20 cellular contexts compared by ENCODE assay signal in the genomic region with DNA sequence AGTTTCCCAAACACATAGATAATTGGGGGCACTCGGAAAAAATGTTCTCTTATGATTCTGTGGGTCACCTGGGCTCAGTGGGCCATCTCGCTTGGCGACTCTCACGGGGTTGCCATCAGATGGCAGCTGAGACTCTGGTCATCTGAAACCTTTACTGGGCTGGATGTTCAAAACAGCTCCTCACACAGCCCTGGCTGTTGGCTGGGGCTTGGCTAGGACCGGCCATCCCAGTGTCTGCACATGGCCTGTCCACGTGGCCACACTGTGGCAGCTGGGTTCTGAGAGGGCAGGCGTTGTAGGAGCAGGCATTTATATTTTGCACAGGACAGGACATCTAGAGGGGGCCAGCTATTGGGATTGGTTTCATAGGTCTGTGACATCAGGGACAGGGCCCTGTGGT. TPM values are rescaled to one million over a fixed set of nuclear protein-coding genes. Genes with fewer than 3 reads are reported as not detected.
A peak's percentile ranks its signal among the peaks of the same experiment; 100 is the strongest.
DNase-seq lines count a peak whose midpoint lies in the region; ATAC-seq and TF ChIP-seq lines count a peak whose summit lies in the region.
"Had no signal": no experiment of that assay in that cellular context is flagged by ENCODE, and none has a peak within 500 bp of the region (broad histone marks: within the 10 kb centered on the region; RNA-seq: fewer than 3 reads in every experiment).

No MANE protein-coding gene starts in this region.

- H3K4me1 Mint-ChIP-seq in activated naive CD8-positive, alpha-beta T cell treated with anti-CD3 and anti-CD28 coated beads, Interleukin-2, amount 10 ng/mL, durations not matched to agents 7 days and 5 days: peaks cover 26% of the 10 kb centered on the region
- H3K4me1 Mint-ChIP-seq in activated naive CD8-positive, alpha-beta T cell treated with anti-CD3 and anti-CD28 coated beads, Interleukin-2, amount 50 U/mL, for 24 hours: no peaks in the 10 kb centered on the region
- H3K4me1 Mint-ChIP-seq: CD4-positive, alpha-beta memory T cell; GM23338 had no signal

- POLR2A ChIA-PET in activated naive CD8-positive, alpha-beta T cell treated with anti-CD3 and anti-CD28 coated beads, Interleukin-2, amount 10 ng/mL, durations not matched to agents 7 days and 5 days (lab: Charles Lee): interaction anchor here (0.6 kb wide), 1 partner anchor 20 kb away, joined by 3 read pairs; the partner anchor contains the start of gene FUZ

- no peak for TF ChIP-seq CTCF in osteoblast (IDR thresholded peaks at IDR 0.05; ENCODE audit: extremely low read depth, low read depth, low read length)

- peak overlapping the region; percentile 60 to 86 (median 77) for H3K9ac ChIP-seq in skeletal muscle tissue (ENCODE audit: low read depth in 1 of 3, low read length in 3 of 3)

- no peak overlapping the region for H3K4me3 Mint-ChIP-seq in activated naive CD8-positive, alpha-beta T cell treated with anti-CD3 and anti-CD28 coated beads, Interleukin-2, amount 10 ng/mL, durations not matched to agents 7 days and 5 days
- H3K4me3 Mint-ChIP-seq in activated naive CD8-positive, alpha-beta T cell treated with anti-CD3 and anti-CD28 coated beads, Interleukin-2, amount 50 U/mL, for 24 hours: no peak overlapping the region
- H3K4me3 Mint-ChIP-seq: CD4-positive, alpha-beta memory T cell; GM23338; HFFc6 had no signal

- H3K27ac ChIP-seq in osteoblast (ENCODE audit: low read depth, low read length): no peak overlapping the region
- peak overlapping the region; percentile 96 for H3K27ac ChIP-seq in skeletal muscle tissue (ENCODE audit: low read depth, low read length)
- H3K27ac ChIP-seq: A549 had no signal

- H3K36me3 ChIP-seq in osteoblast (ENCODE audit: insufficient read depth, low read length): peaks cover 42% of the 10 kb centered on the region
- peaks cover 52 to 59% (median 54%) of the 10 kb centered on the region in 3 donors for H3K36me3 ChIP-seq in skeletal muscle tissue (ENCODE audit: control insufficient read depth in 3 of 3, insufficient read depth in 3 of 3, low read length in 3 of 3)

- no peak for ATAC-seq in activated naive CD8-positive, alpha-beta T cell treated with anti-CD3 and anti-CD28 coated beads, Interleukin-2, amount 10 ng/mL, durations not matched to agents 7 days and 5 days (ENCODE audit: low read depth)
- no peak for ATAC-seq in activated naive CD8-positive, alpha-beta T cell treated with anti-CD3 and anti-CD28 coated beads, Interleukin-2, amount 50 U/mL, for 24 hours
- ATAC-seq: A549, GM23338 had no signal

- H3K9me3 ChIP-seq in osteoblast (ENCODE audit: low read depth, low read length) (no peaks in the 10 kb centered on the region), skeletal muscle tissue (ENCODE audit: control insufficient read depth in 3 of 3, low read length in 3 of 3) (no peaks in the 10 kb centered on the region)
- H3K9me3 ChIP-seq: A549, HAP-1 had no signal

- no peaks in the 10 kb centered on the region for H3K9me3 Mint-ChIP-seq in activated naive CD8-positive, alpha-beta T cell treated with anti-CD3 and anti-CD28 coated beads, Interleukin-2, amount 10 ng/mL, durations not matched to agents 7 days and 5 days
- H3K9me3 Mint-ChIP-seq in activated naive CD8-positive, alpha-beta T cell treated with anti-CD3 and anti-CD28 coated beads, Interleukin-2, amount 50 U/mL, for 24 hours: no peaks in the 10 kb centered on the region
- H3K9me3 Mint-ChIP-seq: GM23338, HFFc6 had no signal

- no peaks in the 10 kb centered on the region for H3K27me3 ChIP-seq in osteoblast (ENCODE audit: insufficient read depth, low read length)
- H3K27me3 ChIP-seq in skeletal muscle tissue (ENCODE audit: control insufficient read depth in 3 of 3, insufficient read depth in 3 of 3, low read length in 3 of 3): no peaks in the 10 kb centered on the region

- H2AFZ ChIP-seq in osteoblast (ENCODE audit: low read length): no peak overlapping the region
- H2AFZ ChIP-seq: GM23338 had no signal

- no peak for DNase-seq in activated naive CD8-positive, alpha-beta T cell treated with anti-CD3 and anti-CD28 coated beads, Interleukin-2, amount 10 ng/mL, durations not matched to agents 7 days and 5 days
- DNase-seq in activated naive CD8-positive, alpha-beta T cell treated with anti-CD3 and anti-CD28 coated beads, Interleukin-2, amount 50 U/mL, for 24 hours: no peak
- peak; percentile 67 for DNase-seq in myocyte (ENCODE audit: low read depth)
- DNase-seq in osteoblast (ENCODE audit: insufficient read length, low spot score, missing footprints): peak; percentile 47
- no peak for DNase-seq in dermis blood vessel endothelial cell
- no peak for DNase-seq in activated CD4-positive, alpha-beta T cell treated with anti-CD3 and anti-CD28 coated beads, Interleukin-2, amount 50 U/mL, for 4 hours
- DNase-seq in activated naive CD4-positive, alpha-beta T cell (lab: John Stamatoyannopoulos, UW): no peak
- DNase-seq: 8988T; ACHN; C1 segment of cervical spinal cord; Calu3; CD4-positive, alpha-beta memory T cell; COR-L47; DMS53; DMS79 treated with DMSO at 0.1 percent for 48 hours; HFFc6 had no signal

- peaks cover 16% of the 10 kb centered on the region for H3K36me3 Mint-ChIP-seq in activated naive CD8-positive, alpha-beta T cell treated with anti-CD3 and anti-CD28 coated beads, Interleukin-2, amount 10 ng/mL, durations not matched to agents 7 days and 5 days
- peaks cover 13% of the 10 kb centered on the region for H3K36me3 Mint-ChIP-seq in activated naive CD8-positive, alpha-beta T cell treated with anti-CD3 and anti-CD28 coated beads, Interleukin-2, amount 50 U/mL, for 24 hours (ENCODE audit: low read depth)

- H3K4me3 ChIP-seq in osteoblast (ENCODE audit: insufficient read depth, low read length) (no peak overlapping the region), skeletal muscle tissue (ENCODE audit: low read length in 3 of 3) (no peak overlapping the region)
- H3K4me3 ChIP-seq: A549, GM23338, HAP-1 had no signal

- peaks cover 10% of the 10 kb centered on the region for H3K4me1 ChIP-seq in osteoblast (ENCODE audit: insufficient read depth, low read length)
- H3K4me1 ChIP-seq in skeletal muscle tissue (ENCODE audit: control insufficient read depth in 3 of 3, insufficient read depth in 3 of 3, low read length in 3 of 3): peaks cover 27 to 51% (median 39%) of the 10 kb centered on the region in 3 donors
- H3K4me1 ChIP-seq: A549, HAP-1 had no signal

- H3K79me2 ChIP-seq in osteoblast (ENCODE audit: insufficient read depth, low read length): no peaks in the 10 kb centered on the region

- peaks cover 4% of the 10 kb centered on the region for H4K20me1 ChIP-seq in osteoblast (ENCODE audit: insufficient read depth, low read length)

- no peak overlapping the region for H3K4me2 ChIP-seq in osteoblast (ENCODE audit: insufficient read depth, low read length)
- H3K4me2 ChIP-seq: A549, GM23338 had no signal

- H3K27ac Mint-ChIP-seq in activated naive CD8-positive, alpha-beta T cell treated with anti-CD3 and anti-CD28 coated beads, Interleukin-2, amount 10 ng/mL, durations not matched to agents 7 days and 5 days: peak overlapping the region; percentile 61
- no peak overlapping the region for H3K27ac Mint-ChIP-seq in activated naive CD8-positive, alpha-beta T cell treated with anti-CD3 and anti-CD28 coated beads, Interleukin-2, amount 50 U/mL, for 24 hours
- H3K27ac Mint-ChIP-seq: GM23338, HFFc6 had no signal

- H3K27me3 Mint-ChIP-seq in activated naive CD8-positive, alpha-beta T cell treated with anti-CD3 and anti-CD28 coated beads, Interleukin-2, amount 10 ng/mL, durations not matched to agents 7 days and 5 days: no peaks in the 10 kb centered on the region
- H3K27me3 Mint-ChIP-seq in activated naive CD8-positive, alpha-beta T cell treated with anti-CD3 and anti-CD28 coated beads, Interleukin-2, amount 50 U/mL, for 24 hours: no peaks in the 10 kb centered on the region
- H3K27me3 Mint-ChIP-seq: CD4-positive, alpha-beta memory T cell had no signal

RNA-seq across cellular contexts. Expression of gene MED25, which starts 15.5 kb away (rescaled TPM):
- total RNA-seq in activated naive CD8-positive, alpha-beta T cell treated with anti-CD3 and anti-CD28 coated beads, Interleukin-2, amount 10 ng/mL, durations not matched to agents 7 days and 5 days: 10 to 100 TPM; 60.4 to 66.3 TPM
- 22.7 and 40.1 TPM in 2 replicates for total RNA-seq in myocyte
- 33.8 TPM for polyA plus RNA-seq in myocyte (2012)
- 19.5 and 20.9 TPM in 2 replicates for total RNA-seq in osteoblast
- 11.0 TPM for total RNA-seq in skeletal muscle tissue
- total RNA-seq in dermis blood vessel endothelial cell: 13.4 and 34.4 TPM in 2 replicates

RNA-seq across cellular contexts. Expression of gene PTOV1, which starts 17.4 kb away (rescaled TPM):
- 100 to 1,000 TPM in 1 of 2 experiments, 10 to 100 TPM in 1; 99.7 to 102 TPM for total RNA-seq in activated naive CD8-positive, alpha-beta T cell treated with anti-CD3 and anti-CD28 coated beads, Interleukin-2, amount 10 ng/mL, durations not matched to agents 7 days and 5 days
- total RNA-seq in myocyte (161 and 176 TPM in 2 replicates), osteoblast (39.4 and 43.3 TPM in 2 replicates), skeletal muscle tissue (63.7 TPM), dermis blood vessel endothelial cell (57.2 and 72.9 TPM in 2 replicates)
- 218 TPM for polyA plus RNA-seq in myocyte (2012)

RNA-seq across cellular contexts. Expression of gene FUZ, which starts 20.5 kb away (rescaled TPM):
- 10 to 100 TPM; 30.0 to 31.3 TPM for total RNA-seq in activated naive CD8-positive, alpha-beta T cell treated with anti-CD3 and anti-CD28 coated beads, Interleukin-2, amount 10 ng/mL, durations not matched to agents 7 days and 5 days
- total RNA-seq in myocyte (22.6 and 26.7 TPM in 2 replicates), osteoblast (18.6 and 29.7 TPM in 2 replicates), skeletal muscle tissue (12.5 TPM), dermis blood vessel endothelial cell (19.2 and 22.4 TPM in 2 replicates)
- polyA plus RNA-seq in myocyte (2012): 25.1 TPM

RNA-seq across cellular contexts. Expression of gene PNKP, which starts 33.8 kb away (rescaled TPM):
- 100 to 1,000 TPM; 144 to 160 TPM for total RNA-seq in activated naive CD8-positive, alpha-beta T cell treated with anti-CD3 and anti-CD28 coated beads, Interleukin-2, amount 10 ng/mL, durations not matched to agents 7 days and 5 days
- total RNA-seq in myocyte (31.1 and 38.2 TPM in 2 replicates), osteoblast (42.1 and 43.8 TPM in 2 replicates), skeletal muscle tissue (17.2 TPM), dermis blood vessel endothelial cell (44.3 and 60.4 TPM in 2 replicates)
- polyA plus RNA-seq in myocyte (2012): 40.7 TPM

RNA-seq across cellular contexts. Expression of gene AKT1S1, which starts 43.6 kb away (rescaled TPM):
- total RNA-seq in activated naive CD8-positive, alpha-beta T cell treated with anti-CD3 and anti-CD28 coated beads, Interleukin-2, amount 10 ng/mL, durations not matched to agents 7 days and 5 days: 10 to 100 TPM; 17.3 to 19.9 TPM
- total RNA-seq in myocyte: 25.0 and 25.5 TPM in 2 replicates
- 82.8 TPM for polyA plus RNA-seq in myocyte (2012)
- 13.3 and 13.4 TPM in 2 replicates for total RNA-seq in osteoblast
- total RNA-seq in skeletal muscle tissue: 3.1 TPM
- total RNA-seq in dermis blood vessel endothelial cell: 9.9 and 13.0 TPM in 2 replicates

Comparison
In these comparisons a context has a peak if more than half of its experiments do, and no peak if none do; other contexts are left out.
1. DNase-seq: peak in myocyte (single experiment) and osteoblast (single experiment); none in activated naive CD8-positive, alpha-beta T cell treated with anti-CD3 and anti-CD28 coated beads, Interleukin-2, amount 10 ng/mL, durations not matched to agents 7 days and 5 days (single experiment), activated naive CD8-positive, alpha-beta T cell treated with anti-CD3 and anti-CD28 coated beads, Interleukin-2, amount 50 U/mL, for 24 hours (single experiment), dermis blood vessel endothelial cell (single experiment), activated CD4-positive, alpha-beta T cell treated with anti-CD3 and anti-CD28 coated beads, Interleukin-2, amount 50 U/mL, for 4 hours (0 of 2) and activated naive CD4-positive, alpha-beta T cell (0 of 4).